In the genomic region with DNA sequence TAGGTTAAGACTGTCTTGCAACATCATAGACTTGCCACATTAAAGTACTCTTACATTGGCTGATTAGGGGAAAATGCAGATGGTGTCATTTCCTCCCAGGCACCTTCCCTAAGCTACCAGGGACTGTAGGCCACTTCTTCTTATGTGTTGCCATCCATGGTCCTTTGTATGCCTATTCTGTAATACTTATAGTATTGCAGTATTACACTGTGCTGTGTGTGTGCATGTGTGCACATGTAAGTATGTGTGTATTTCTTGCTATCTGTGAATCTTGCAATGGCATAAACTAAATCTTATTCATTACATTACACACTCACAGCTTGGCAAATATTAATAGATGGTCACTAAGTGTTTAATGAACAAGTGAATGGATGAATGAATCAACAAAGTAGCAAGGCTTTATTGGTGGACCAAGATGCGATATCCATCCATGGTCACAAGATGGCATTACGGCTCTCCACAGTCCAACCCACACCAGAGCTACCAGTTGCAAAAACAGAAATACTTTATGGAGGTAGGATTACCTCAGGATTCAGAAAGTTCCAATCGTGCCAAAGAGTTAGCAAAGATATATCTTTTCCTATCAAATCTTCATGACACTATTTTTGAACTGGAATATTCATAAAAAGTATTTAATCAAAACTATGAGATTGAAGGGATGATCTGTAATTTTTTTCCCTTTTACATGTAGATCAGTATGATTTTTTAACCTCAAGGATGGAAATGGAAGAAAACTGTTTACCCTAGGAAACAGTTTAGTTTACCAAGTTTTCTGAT, we compare ENCODE assay signal across 9 cellular contexts.
DNase-seq lines count a peak whose midpoint lies in the region; ATAC-seq and TF ChIP-seq lines count a peak whose summit lies in the region.
"Had no signal": no experiment of that assay in that cellular context is flagged by ENCODE, and none has a peak within 500 bp of the region (broad histone marks: within the 10 kb centered on the region; RNA-seq: fewer than 3 reads in every experiment).

No MANE protein-coding gene starts in this region.

- H2AK5ac ChIP-seq in H9 (ENCODE audit: insufficient read length, low read length) (no peak overlapping the region), trophoblast cell (ENCODE audit: low read length) (no peak overlapping the region)

- H3K4me2 ChIP-seq in H9 (ENCODE audit: insufficient read depth, insufficient read length, low read length) (no peak overlapping the region), trophoblast cell (ENCODE audit: low read length) (no peak overlapping the region)

- H3K9ac ChIP-seq in H9 (ENCODE audit: extremely low read depth, insufficient read length, low read length): no peak overlapping the region
- H3K9ac ChIP-seq in trophoblast cell (ENCODE audit: low read length): no peak overlapping the region

- H2BK5ac ChIP-seq in H9 (ENCODE audit: insufficient read length, low read length) (no peak overlapping the region), trophoblast cell (ENCODE audit: low read depth, low read length, poor library complexity) (no peak overlapping the region)

- no peak overlapping the region for H2AFZ ChIP-seq in H9 (ENCODE audit: low read length)
- H2AFZ ChIP-seq in trophoblast cell (ENCODE audit: insufficient read depth, low read length, poor library complexity): no peak overlapping the region

- TF ChIP-seq POLR2A in NB4 (IDR thresholded peaks at IDR 0.05; ENCODE audit: extremely low read depth, insufficient read length): no peak

- H3K4me3 ChIP-seq in NB4 (ENCODE audit: low read depth, low read length) (no peak overlapping the region), fibroblast of villous mesenchyme (ENCODE audit: low read depth, low read length) (no peak overlapping the region), trophoblast cell (ENCODE audit: low read depth, low read length) (no peak overlapping the region)

- H3K23me2 ChIP-seq in H9 (ENCODE audit: insufficient read length, low read depth, low read length, poor library complexity, severe bottlenecking): no peaks in the 10 kb centered on the region

- H3K4me1 ChIP-seq in H9 (ENCODE audit: insufficient read depth, low read length): no peaks in the 10 kb centered on the region
- no peaks in the 10 kb centered on the region for H3K4me1 ChIP-seq in trophoblast cell (ENCODE audit: control insufficient read depth in 1 of 2, insufficient read depth in 2 of 2, low read length in 2 of 2)

- H2BK120ac ChIP-seq in H9 (ENCODE audit: low read depth, low read length, poor library complexity, severe bottlenecking) (no peak overlapping the region), trophoblast cell (ENCODE audit: insufficient read depth, low read length, poor library complexity) (no peak overlapping the region)

- WGBS in H9 (ENCODE audit: extremely low coverage, insufficient read length, low lambda C conversion rate): no CpG with 5 or more reads among the region's 3 CpGs
- WGBS in trophoblast cell (ENCODE audit: extremely low coverage, insufficient coverage, insufficient read length): no CpG with 5 or more reads among the region's 3 CpGs

- no peak overlapping the region for H2BK12ac ChIP-seq in H9 (ENCODE audit: insufficient read length, low read depth, low read length)
- H2BK12ac ChIP-seq in trophoblast cell (ENCODE audit: low read length): no peak overlapping the region

- peak; percentile 79 for TF ChIP-seq CTCF in H9 (conservative IDR thresholded peaks at IDR 0.05)
- peak; percentile 57 for TF ChIP-seq CTCF in NB4 (IDR thresholded peaks at IDR 0.05; ENCODE audit: low read depth, low read length)
- TF ChIP-seq CTCF in VCaP (conservative IDR thresholded peaks at IDR 0.05): peak; percentile 85
- TF ChIP-seq CTCF in fibroblast of villous mesenchyme (IDR thresholded peaks at IDR 0.05; ENCODE audit: insufficient read depth, low read depth, low read length): peak; percentile 63

- H3K23ac ChIP-seq in H9 (ENCODE audit: insufficient read length, low read depth, low read length) (no peak overlapping the region), trophoblast cell (ENCODE audit: low read length) (no peak overlapping the region)

- no peaks in the 10 kb centered on the region for H3K36me3 Mint-ChIP-seq in H9 (ENCODE audit: insufficient read depth in 1 of 3, low read depth in 3 of 3)

- DNase-seq in Right ventricle myocardium inferior (ENCODE audit: missing footprints): no peak
- no peak for DNase-seq in cardiac septum (ENCODE audit: low spot score)
- DNase-seq in H9: no peak
- peak; percentile 57 for DNase-seq in NB4 (ENCODE audit: low read depth)
- DNase-seq in fibroblast of villous mesenchyme (ENCODE audit: low read depth): peak; percentile 27
- peak; percentile 28 to 73 for DNase-seq in trophoblast cell

- no peaks in the 10 kb centered on the region for H3K27me3 Mint-ChIP-seq in H9 (ENCODE audit: low read depth)
- H3K27me3 Mint-ChIP-seq: dendritic cell treated with granulocyte-macrophage colony-stimulating factor and Interleukin-4, amounts not matched to agents 40 ng/mL and 50 ng/mL, for 4 days had no signal

- no peak overlapping the region for H3T11ph ChIP-seq in H9 (ENCODE audit: low read length)

- ATAC-seq in Right ventricle myocardium inferior (peak; percentile 72), GM21423 (IDR thresholded peaks at IDR 0.05; ENCODE audit: unreplicated experiment) (no peak)

- H3K27ac ChIP-seq in H9 (ENCODE audit: insufficient read length, low read depth, low read length): no peak overlapping the region
- H3K27ac ChIP-seq in VCaP: no peak overlapping the region
- H3K27ac ChIP-seq in trophoblast cell (ENCODE audit: low read depth, low read length): no peak overlapping the region

- H2BK20ac ChIP-seq in H9 (ENCODE audit: low read depth, low read length, poor library complexity, severe bottlenecking): no peak overlapping the region

- H3K79me1 ChIP-seq in H9 (ENCODE audit: insufficient read depth, low read depth, low read length, poor library complexity, severe bottlenecking) (no peaks in the 10 kb centered on the region), trophoblast cell (ENCODE audit: low read length) (no peaks in the 10 kb centered on the region)

- no peaks in the 10 kb centered on the region for H3K9me3 Mint-ChIP-seq in H9
- H3K9me3 Mint-ChIP-seq: dendritic cell treated with granulocyte-macrophage colony-stimulating factor and Interleukin-4, amounts not matched to agents 40 ng/mL and 50 ng/mL, for 4 days had no signal

- H3K27me3 ChIP-seq in H9 (ENCODE audit: insufficient read depth, low read length) (no peaks in the 10 kb centered on the region), trophoblast cell (ENCODE audit: insufficient read depth, low read length) (no peaks in the 10 kb centered on the region)

- H3K4me3 Mint-ChIP-seq in H9: no peak overlapping the region
- H3K4me3 Mint-ChIP-seq: dendritic cell treated with granulocyte-macrophage colony-stimulating factor and Interleukin-4, amounts not matched to agents 40 ng/mL and 50 ng/mL, for 4 days had no signal

- intact Hi-C loops in Right ventricle myocardium inferior (cut with DNase I): loop anchor here (5.0 to 10.0 kb wide), 2 partner anchors 157 to 290 kb away; a partner anchor contains a TSS
- intact Hi-C loops in cardiac septum (cut with DNase I): loop anchor here (5.0 kb wide), 3 partner anchors 252 to 847 kb away; no protein-coding TSS in a partner anchor

- H3K18ac ChIP-seq in H9 (ENCODE audit: insufficient read length, low read depth, low read length) (no peak overlapping the region), trophoblast cell (ENCODE audit: low read length) (no peak overlapping the region)

- no peak overlapping the region for H4K12ac ChIP-seq in trophoblast cell (ENCODE audit: low read depth, low read length)

- no peaks in the 10 kb centered on the region for H3K36me3 ChIP-seq in trophoblast cell (ENCODE audit: control insufficient read depth in 1 of 2, insufficient read depth in 2 of 2, low read length in 2 of 2)

- H3K4ac ChIP-seq in H9 (ENCODE audit: low read depth, low read length): no peak overlapping the region
- H3K4ac ChIP-seq in trophoblast cell (ENCODE audit: low read depth, low read length): no peak overlapping the region

- no peak overlapping the region for H3K56ac ChIP-seq in H9 (ENCODE audit: insufficient read length, low read depth, low read length)

- H4K5ac ChIP-seq in H9 (ENCODE audit: insufficient read length, low read depth, low read length): no peak overlapping the region

- peaks cover 8 to 9% of the 10 kb centered on the region in 2 experiments; a peak in 3 of 4 replicates for H3K4me1 Mint-ChIP-seq in H9

- no peak overlapping the region for H4K8ac ChIP-seq in H9 (replicated peaks; ENCODE audit: insufficient read length, low read depth, low read length)
- H4K8ac ChIP-seq in trophoblast cell (ENCODE audit: low read depth, low read length): no peak overlapping the region

- H3K79me2 ChIP-seq in H9 (ENCODE audit: insufficient read depth, low read length): no peaks in the 10 kb centered on the region
- H3K79me2 ChIP-seq in trophoblast cell (ENCODE audit: control insufficient read depth, insufficient read depth, low read length, poor library complexity): no peaks in the 10 kb centered on the region

- H3K9me3 ChIP-seq in H9 (ENCODE audit: control insufficient read depth, low read depth, low read length) (no peaks in the 10 kb centered on the region), trophoblast cell (ENCODE audit: insufficient read depth, low read depth, low read length) (no peaks in the 10 kb centered on the region)

- H3K27ac Mint-ChIP-seq in H9: no peak overlapping the region
- H3K27ac Mint-ChIP-seq: dendritic cell treated with granulocyte-macrophage colony-stimulating factor and Interleukin-4, amounts not matched to agents 40 ng/mL and 50 ng/mL, for 4 days had no signal

- no peak overlapping the region for H2BK15ac ChIP-seq in H9 (ENCODE audit: low read depth, low read length)

- H4K91ac ChIP-seq in H9 (ENCODE audit: insufficient read length, low read depth, low read length): no peak overlapping the region
- no peak overlapping the region for H4K91ac ChIP-seq in trophoblast cell (ENCODE audit: low read depth, low read length)

- H4K20me1 ChIP-seq in H9 (ENCODE audit: control insufficient read depth, insufficient read depth, insufficient read length): no peaks in the 10 kb centered on the region

- H3K14ac ChIP-seq in H9 (ENCODE audit: insufficient read depth, low read length): no peak overlapping the region
- H3K14ac ChIP-seq in trophoblast cell (ENCODE audit: low read length): no peak overlapping the region

Comparison
In these comparisons a context has a peak if more than half of its experiments do, and no peak if none do; other contexts are left out.
1. DNase-seq: peak in NB4 (single experiment), fibroblast of villous mesenchyme (single experiment) and trophoblast cell (2 of 2); none in Right ventricle myocardium inferior (single experiment), cardiac septum (single experiment) and H9 (single experiment).
2. Peak in every context shown above with its lines, with median percentiles within 50 percentile points of each other: CTCF ChIP-seq.